9 cellular contexts compared by ENCODE assay signal in genomic region chr3:66480666-66481065, GRCh38. TPM values are rescaled to one million over a fixed set of nuclear protein-coding genes. Genes with fewer than 3 reads are reported as not detected.
DNase-seq lines count a peak whose midpoint lies in the region; ATAC-seq and TF ChIP-seq lines count a peak whose summit lies in the region.
"Had no signal": no experiment of that assay in that cellular context is flagged by ENCODE, and none has a peak within 500 bp of the region (broad histone marks: within the 10 kb centered on the region; RNA-seq: fewer than 3 reads in every experiment).

No MANE protein-coding gene starts in this region.

- no peaks in the 10 kb centered on the region for H3K27me3 Mint-ChIP-seq in chondrocyte (ENCODE audit: low read depth)
- peaks cover 20% of the 10 kb centered on the region for H3K27me3 Mint-ChIP-seq in stimulated activated naive CD8-positive, alpha-beta T cell treated with anti-CD3 and anti-CD28 coated beads, Interleukin-15, amount 100 ng/mL, for 72 hours

- H3K27ac Mint-ChIP-seq in chondrocyte (ENCODE audit: unreplicated experiment) = peak overlapping the region; percentile 79
- peak overlapping the region; percentile 79 to 86 for H3K27ac Mint-ChIP-seq in stimulated activated naive CD8-positive, alpha-beta T cell treated with anti-CD3 and anti-CD28 coated beads, Interleukin-15, amount 100 ng/mL, for 72 hours

- H3K4me1 Mint-ChIP-seq in chondrocyte (ENCODE audit: low read depth) = peaks cover 72% of the 10 kb centered on the region
- H3K4me1 Mint-ChIP-seq in stimulated activated naive CD8-positive, alpha-beta T cell treated with anti-CD3 and anti-CD28 coated beads, Interleukin-15, amount 100 ng/mL, for 72 hours = peaks cover 70% of the 10 kb centered on the region

- no peak for TF ChIP-seq CTCF in chondrocyte (IDR thresholded peaks at IDR 0.05)

- H3K4me3 Mint-ChIP-seq in chondrocyte (ENCODE audit: unreplicated experiment) = no peak overlapping the region
- peak overlapping the region; percentile 73 to 74 for H3K4me3 Mint-ChIP-seq in stimulated activated naive CD8-positive, alpha-beta T cell treated with anti-CD3 and anti-CD28 coated beads, Interleukin-15, amount 100 ng/mL, for 72 hours

- H3K36me3 Mint-ChIP-seq in chondrocyte (ENCODE audit: low read depth) = no peaks in the 10 kb centered on the region

- ATAC-seq in stimulated activated naive CD8-positive, alpha-beta T cell treated with anti-CD3 and anti-CD28 coated beads, Interleukin-15, amount 100 ng/mL, for 72 hours = peak; percentile 89

- DNase-seq in NCI-H82 (lab: John Stamatoyannopoulos, UW) (peak; percentile 13), NCI-H82 treated with DMSO at 0.1 percent for 48 hours (lab: John Stamatoyannopoulos, UW; ENCODE audit: unreplicated experiment) (no peak), MV-4-11 (lab: John Stamatoyannopoulos, UW) (peak; percentile 56), chondrocyte (ENCODE audit: low spot score) (no peak), kidney glomerular epithelial cell (lab: John Stamatoyannopoulos, UW) (no peak), C1 segment of cervical spinal cord (lab: John Stamatoyannopoulos, UW) (no peak), activated gamma-delta T cell (lab: John Stamatoyannopoulos, UW) (no peak)
- peak; percentile 46 to 62 for DNase-seq in stimulated activated naive CD8-positive, alpha-beta T cell treated with anti-CD3 and anti-CD28 coated beads, Interleukin-15, amount 100 ng/mL, for 72 hours
- DNase-seq: anterior cingulate cortex had no signal

- no peaks in the 10 kb centered on the region for H3K9me3 Mint-ChIP-seq in chondrocyte (ENCODE audit: low read depth)
- peaks cover 4 to 19% of the 10 kb centered on the region in 2 donors for H3K9me3 Mint-ChIP-seq in stimulated activated naive CD8-positive, alpha-beta T cell treated with anti-CD3 and anti-CD28 coated beads, Interleukin-15, amount 100 ng/mL, for 72 hours

RNA-seq across cellular contexts. Expression of gene LRIG1, which starts 20.2 kb away (rescaled TPM):
- total RNA-seq in chondrocyte = 66.8 to 111 TPM (median 108 TPM) in 3 replicates

Comparison
In these comparisons a context has a peak if more than half of its experiments do, and no peak if none do; other contexts are left out.
1. DNase-seq: peak in NCI-H82 (single experiment), MV-4-11 (single experiment) and stimulated activated naive CD8-positive, alpha-beta T cell treated with anti-CD3 and anti-CD28 coated beads, Interleukin-15, amount 100 ng/mL, for 72 hours (2 of 2); none in NCI-H82 treated with DMSO at 0.1 percent for 48 hours (single experiment), chondrocyte (single experiment), kidney glomerular epithelial cell (single experiment), C1 segment of cervical spinal cord (0 of 14) and activated gamma-delta T cell (single experiment).